ENCODE assay signal across 19 cellular contexts in genomic region chr9:130977811-130978221, GRCh38. TPM values are rescaled to one million over a fixed set of nuclear protein-coding genes. Genes with fewer than 3 reads are reported as not detected.
DNase-seq lines count a peak whose midpoint lies in the region; ATAC-seq, FAIRE-seq and TF ChIP-seq lines count a peak whose summit lies in the region.
"Had no signal": no experiment of that assay in that cellular context is flagged by ENCODE, and none has a peak within 500 bp of the region (broad histone marks: within the 10 kb centered on the region; RNA-seq: fewer than 3 reads in every experiment).

No MANE protein-coding gene starts in this region.

- TF ChIP-seq RAD21 in HepG2 (CRISPR knock-in tag; IDR thresholded peaks at IDR 0.05): no peak

- no peak overlapping the region for H3K4me2 ChIP-seq in HepG2 (ENCODE audit: low read depth, low read length)
- H3K4me2 ChIP-seq: BLaER1, GM23338 had no signal

- H3K9me3 ChIP-seq in heart left ventricle (no peaks in the 10 kb centered on the region), right atrium auricular region (no peaks in the 10 kb centered on the region), testis (no peaks in the 10 kb centered on the region), HepG2 (ENCODE audit: low read length) (no peaks in the 10 kb centered on the region)
- H3K9me3 ChIP-seq: BLaER1, Caco-2, HAP-1 had no signal

- H3K36me3 ChIP-seq in heart left ventricle: no peaks in the 10 kb centered on the region
- H3K36me3 ChIP-seq in right atrium auricular region: no peaks in the 10 kb centered on the region
- no peaks in the 10 kb centered on the region for H3K36me3 ChIP-seq in testis (ENCODE audit: low read depth, missing control alignments)
- no peaks in the 10 kb centered on the region for H3K36me3 ChIP-seq in HepG2 (replicated peaks in 1 of 2; ENCODE audit: control insufficient read depth in 1 of 2, insufficient read depth in 2 of 2, low read length in 2 of 2)
- H3K36me3 ChIP-seq: BLaER1, HAP-1 had no signal

- no peak overlapping the region for H2AFZ ChIP-seq in HepG2 (ENCODE audit: low read length)
- H2AFZ ChIP-seq: GM23338 had no signal

- H3K27ac ChIP-seq in heart left ventricle (peak overlapping the region in 4 of 12 donors; percentile 21 to 41 (median 35)), right atrium auricular region (peak overlapping the region; percentile 63 to 69), testis (no peak overlapping the region), HepG2 (ENCODE audit: extremely low read length, insufficient read depth, low read length) (no peak overlapping the region)
- H3K27ac ChIP-seq: BLaER1 had no signal

- H3K4me1 Mint-ChIP-seq in WTC11: no peaks in the 10 kb centered on the region
- H3K4me1 Mint-ChIP-seq: CD8-positive, alpha-beta memory T cell had no signal

- WGBS in heart left ventricle, 4 donors: 19 to 28% (median 24%) methylated on average over 16 of the region's 16 CpGs
- WGBS in testis, 2 donors: 72 to 76% methylated on average over 6 to 16 of the region's 16 CpGs
- 32% methylated on average over 13 of the region's 16 CpGs for WGBS in HepG2 (ENCODE audit: low lambda C conversion rate)

- H3K4me3 ChIP-seq in heart left ventricle: no peak overlapping the region
- H3K4me3 ChIP-seq in right atrium auricular region: no peak overlapping the region
- no peak overlapping the region for H3K4me3 ChIP-seq in testis
- H3K4me3 ChIP-seq in HepG2 (replicated peaks in 1 of 3; ENCODE audit: insufficient read depth in 1 of 3, low read depth in 2 of 3, low read length in 3 of 3): no peak overlapping the region
- H3K4me3 ChIP-seq: BLaER1, GM12878, GM23338, HAP-1 had no signal

- no peak overlapping the region for H3K4me3 Mint-ChIP-seq in WTC11
- H3K4me3 Mint-ChIP-seq: CD8-positive, alpha-beta memory T cell; GM23338 had no signal

- no peak overlapping the region for H3K9ac ChIP-seq in HepG2 (ENCODE audit: insufficient read depth, low read depth, low read length)
- H3K9ac ChIP-seq: BLaER1 had no signal

- H3K4me1 ChIP-seq in heart left ventricle (peaks cover 0 to 7% (median 0%) of the 10 kb centered on the region in 12 donors), right atrium auricular region (no peaks in the 10 kb centered on the region), testis (no peaks in the 10 kb centered on the region), HepG2 (ENCODE audit: insufficient read depth, low read length) (no peaks in the 10 kb centered on the region)
- H3K4me1 ChIP-seq: Caco-2, HAP-1 had no signal

- TF ChIP-seq EP300 in HepG2 (IDR thresholded peaks at IDR 0.05; ENCODE audit: low read depth in 2 of 2, low read length in 2 of 2) (no peak), HepG2 (CRISPR knock-in tag; IDR thresholded peaks at IDR 0.05; ENCODE audit: borderline replicate concordance) (no peak)

- no peak for FAIRE-seq in HepG2 (lab: Jason Lieb, UNC)
- FAIRE-seq: GM12878, GM18507, HTR-8/SVneo had no signal

- H3K27ac Mint-ChIP-seq in WTC11: peak overlapping the region; percentile 43; the same call in 1 of the 2 replicates
- H3K27ac Mint-ChIP-seq: GM23338 had no signal

- TF ChIP-seq POLR2A in heart left ventricle (IDR thresholded peaks at IDR 0.05) (no peak), testis (IDR thresholded peaks at IDR 0.05) (no peak), HepG2 (IDR thresholded peaks at IDR 0.05; ENCODE audit: insufficient read depth in 1 of 2, low read depth in 2 of 2, low read length in 2 of 2) (no peak)

- no peaks in the 10 kb centered on the region for H4K20me1 ChIP-seq in HepG2 (ENCODE audit: insufficient read depth, low read length)
- H4K20me1 ChIP-seq: BLaER1 had no signal

- DNase-seq in D341Med (ENCODE audit: low spot score) (peak; percentile 20), WTC11 (ENCODE audit: low spot score) (no peak), heart left ventricle (peak in 3 of 5 donors; percentile 50 to 86 (median 76)), right atrium auricular region (ENCODE audit: low spot score) (no peak), NCI-H1694 (lab: John Stamatoyannopoulos, UW) (no peak), testis (no peak), HepG2 (ENCODE audit: low spot score) (no peak)
- DNase-seq: 8988T; AML-193; Caco-2; CD8-positive, alpha-beta memory T cell; DMS53 had no signal

- H3K79me2 ChIP-seq in HepG2 (ENCODE audit: insufficient read depth, low read length): no peaks in the 10 kb centered on the region

- POLR2A ChIA-PET in WTC11 (lab: Charles Lee): no interaction called here
- POLR2A ChIA-PET in HepG2 (lab: Yijun Ruan, JAX): no interaction called here

- ATAC-seq in WTC11 (no peak), heart left ventricle (peak; percentile 90 to 96 (median 92)), HG02870 (IDR thresholded peaks at IDR 0.05; ENCODE audit: unreplicated experiment) (no peak), HepG2 (no peak)
- ATAC-seq: GM12878, GM23338 had no signal

- BruUV-seq in HepG2 (replicated peaks; lab: Mats Ljungman, UMichigan): no TSS peak

- TF ChIP-seq CTCF in WTC11 (IDR thresholded peaks at IDR 0.05): no peak
- no peak for TF ChIP-seq CTCF in heart left ventricle (IDR thresholded peaks at IDR 0.05)
- TF ChIP-seq CTCF in right atrium auricular region (IDR thresholded peaks at IDR 0.05): no peak
- no peak for TF ChIP-seq CTCF in testis (IDR thresholded peaks at IDR 0.05)
- no peak for TF ChIP-seq CTCF in HepG2 (CRISPR knock-in tag; IDR thresholded peaks at IDR 0.05)

- in situ Hi-C loops in HepG2 (cut with HindIII; ENCODE audit: extremely low pct_ligation_motif_present, low pct_unique_long_range_greater_than_20kb): no loop called here

- intact Hi-C loops in heart left ventricle (cut with DNase I) (no loop called here), testis (cut with DNase I; ENCODE audit: low total_unique reads) (no loop called here), HepG2 (cut with micrococcal nuclease; ENCODE audit: unreplicated experiment) (no loop called here)

- no peaks in the 10 kb centered on the region for H3K9me3 Mint-ChIP-seq in WTC11
- H3K9me3 Mint-ChIP-seq: GM23338 had no signal

- CTCF ChIA-PET in WTC11 (lab: Charles Lee): no interaction called here
- CTCF ChIA-PET in HepG2 (lab: Yijun Ruan, JAX; ENCODE audit: low intra/inter-chr PET ratio, low total read pairs): no interaction called here

- H3K27me3 Mint-ChIP-seq in WTC11 (ENCODE audit: low read depth): no peaks in the 10 kb centered on the region

- peaks cover 0 to 40% (median 0%) of the 10 kb centered on the region in 9 donors for H3K27me3 ChIP-seq in heart left ventricle
- no peaks in the 10 kb centered on the region for H3K27me3 ChIP-seq in right atrium auricular region
- H3K27me3 ChIP-seq in testis: no peaks in the 10 kb centered on the region
- H3K27me3 ChIP-seq in HepG2 (ENCODE audit: control insufficient read depth in 1 of 2, insufficient read depth in 2 of 2, low read length in 2 of 2): peaks cover 20 to 89% of the 10 kb centered on the region in 2 experiments
- H3K27me3 ChIP-seq: BLaER1 had no signal

- no peaks in the 10 kb centered on the region for H3K36me3 Mint-ChIP-seq in WTC11
- H3K36me3 Mint-ChIP-seq: CD8-positive, alpha-beta memory T cell had no signal

RNA-seq across cellular contexts. Expression of gene LAMC3, which starts 31.2 kb away (rescaled TPM):
- total RNA-seq in WTC11 (2021) (35.9 to 50.9 TPM (median 36.0 TPM) in 3 replicates), heart left ventricle (1 to 10 TPM in 3 of 9 donors, under 1 TPM in 6; 0.11 to 1.8 (median 0.69) TPM), right atrium auricular region (1 to 10 TPM in 1 of 2 donors, under 1 TPM in 1; 0.56 to 1.6 TPM), testis (100 to 1,000 TPM in 1 of 2 donors, 10 to 100 TPM in 1; 86.3 to 136 TPM), HepG2 (2016; rRNA removed; fragmentation: Illumina TruSeq; extraction: Trizol) (0.07 TPM in 1 of 2 replicates, not detected in the other)
- polyA plus RNA-seq in heart left ventricle (under 1 TPM; 0.27 to 0.67 TPM), testis (ENCODE audit: insufficient read depth, low read depth, low replicate concordance) (35.9 TPM), HepG2 (2011; rRNA removed) (0.57 TPM in 2 replicates)
- total RNA-seq in HepG2 (2016; cell fraction: cytosol; rRNA removed; fragmentation: Illumina TruSeq; extraction: Trizol; ENCODE audit: low read depth): not detected in 2 replicates
- total RNA-seq in HepG2 (2016; cell fraction: insoluble cytoplasmic fraction; rRNA removed; fragmentation: Illumina TruSeq; extraction: Trizol): 0.06 TPM in 1 of 2 replicates, not detected in the other
- total RNA-seq in HepG2 (2016; cell fraction: membrane; rRNA removed; fragmentation: Illumina TruSeq; extraction: Trizol): 0.03 TPM in 1 of 2 replicates, not detected in the other
- 0.12 TPM in 1 of 2 replicates, not detected in the other for total RNA-seq in HepG2 (2016; cell fraction: nucleus; rRNA removed; fragmentation: Illumina TruSeq; extraction: Trizol)
- polyA plus RNA-seq in HepG2 (2011; cell fraction: cytosol; rRNA removed): 0.14 and 0.39 TPM in 2 replicates
- polyA plus RNA-seq in HepG2 (2011; cell fraction: nucleus; rRNA removed): 0.64 and 1.6 TPM in 2 replicates
- 0.33 and 0.35 TPM in 2 replicates for polyA plus RNA-seq in HepG2 (2012)
- not detected in 2 replicates for polyA plus RNA-seq in HepG2 (2016; cell fraction: cytosol; fragmentation: Illumina TruSeq; extraction: Trizol; ENCODE audit: low read depth)
- 0.04 TPM in 1 of 2 replicates, not detected in the other for polyA plus RNA-seq in HepG2 (2016; cell fraction: insoluble cytoplasmic fraction; fragmentation: Illumina TruSeq; extraction: Trizol; ENCODE audit: low read depth)
- 0.06 TPM in 1 of 2 replicates, not detected in the other for polyA plus RNA-seq in HepG2 (2016; cell fraction: membrane; fragmentation: Illumina TruSeq; extraction: Trizol; ENCODE audit: low read depth)
- polyA plus RNA-seq in HepG2 (2016; cell fraction: nucleus; fragmentation: Illumina TruSeq; extraction: Trizol; ENCODE audit: insufficient read depth, low read depth): 0.48 TPM in 1 of 2 replicates, not detected in the other
- 0.24 and 0.58 TPM in 2 replicates for polyA minus RNA-seq in HepG2 (2011; rRNA and poly(A)+ RNA removed; ENCODE audit: low replicate concordance)
- 0.18 and 0.89 TPM in 2 replicates for polyA minus RNA-seq in HepG2 (2011; cell fraction: cytosol; rRNA and poly(A)+ RNA removed)
- polyA minus RNA-seq in HepG2 (2011; cell fraction: nucleus; rRNA and poly(A)+ RNA removed): 0.62 TPM in 1 of 2 replicates, not detected in the other
- polyA plus RNA-seq: CD8-positive, alpha-beta memory T cell; GM12878 had no signal

RNA-seq across cellular contexts. Expression of gene FIBCD1, which starts 38.8 kb away (rescaled TPM):
- total RNA-seq in WTC11 (2021) (6.6 to 9.1 TPM (median 8.8 TPM) in 3 replicates), heart left ventricle (1 to 10 TPM in 4 of 9 donors, under 1 TPM in 3, not detected in 2; 0.24 to 2.3 (median 1.1) TPM), right atrium auricular region (1 to 10 TPM in 1 of 2 donors, under 1 TPM in 1; 0.20 to 4.6 TPM), testis (10 to 100 TPM; 29.1 to 33.5 TPM), HepG2 (2016; rRNA removed; fragmentation: Illumina TruSeq; extraction: Trizol) (0.89 TPM in 1 of 2 replicates, not detected in the other)
- polyA plus RNA-seq in heart left ventricle (1 to 10 TPM; 2.9 to 3.9 TPM), testis (ENCODE audit: insufficient read depth, low read depth, low replicate concordance) (20.8 TPM), HepG2 (2011; rRNA removed) (0.55 and 1.3 TPM in 2 replicates)
- 4.4 and 6.3 TPM in 2 replicates for total RNA-seq in HepG2 (2016; cell fraction: cytosol; rRNA removed; fragmentation: Illumina TruSeq; extraction: Trizol; ENCODE audit: low read depth)
- total RNA-seq in HepG2 (2016; cell fraction: insoluble cytoplasmic fraction; rRNA removed; fragmentation: Illumina TruSeq; extraction: Trizol): 0.74 and 1.1 TPM in 2 replicates
- total RNA-seq in HepG2 (2016; cell fraction: membrane; rRNA removed; fragmentation: Illumina TruSeq; extraction: Trizol): 2.3 and 4.5 TPM in 2 replicates
- total RNA-seq in HepG2 (2016; cell fraction: nucleus; rRNA removed; fragmentation: Illumina TruSeq; extraction: Trizol): 0.56 TPM in 1 of 2 replicates, not detected in the other
- 0.55 and 1.1 TPM in 2 replicates for polyA plus RNA-seq in HepG2 (2011; cell fraction: cytosol; rRNA removed)
- polyA plus RNA-seq in HepG2 (2011; cell fraction: nucleus; rRNA removed): 0.40 and 1.6 TPM in 2 replicates
- polyA plus RNA-seq in HepG2 (2012): 0.09 TPM in 1 of 2 replicates, not detected in the other
- 5.8 and 6.8 TPM in 2 replicates for polyA plus RNA-seq in HepG2 (2016; cell fraction: cytosol; fragmentation: Illumina TruSeq; extraction: Trizol; ENCODE audit: low read depth)
- polyA plus RNA-seq in HepG2 (2016; cell fraction: insoluble cytoplasmic fraction; fragmentation: Illumina TruSeq; extraction: Trizol; ENCODE audit: low read depth): 0.68 TPM in 1 of 2 replicates, not detected in the other
- 2.8 and 3.7 TPM in 2 replicates for polyA plus RNA-seq in HepG2 (2016; cell fraction: membrane; fragmentation: Illumina TruSeq; extraction: Trizol; ENCODE audit: low read depth)
- polyA plus RNA-seq in HepG2 (2016; cell fraction: nucleus; fragmentation: Illumina TruSeq; extraction: Trizol; ENCODE audit: insufficient read depth, low read depth): 0.70 and 1.6 TPM in 2 replicates
- polyA minus RNA-seq in HepG2 (2011; rRNA and poly(A)+ RNA removed; ENCODE audit: low replicate concordance): 0.92 and 8.0 TPM in 2 replicates
- 0.62 TPM in 1 of 2 replicates, not detected in the other for polyA minus RNA-seq in HepG2 (2011; cell fraction: cytosol; rRNA and poly(A)+ RNA removed)
- polyA minus RNA-seq in HepG2 (2011; cell fraction: nucleus; rRNA and poly(A)+ RNA removed): 1.3 TPM in 1 of 2 replicates, not detected in the other
- total RNA-seq: Caco-2; CD8-positive, alpha-beta memory T cell had no signal
- polyA plus RNA-seq: CD8-positive, alpha-beta memory T cell had no signal

Comparison
In these comparisons a context has a peak if more than half of its experiments do, and no peak if none do; other contexts are left out.
1. DNase-seq: peak in D341Med (single experiment) and heart left ventricle (3 of 5); none in WTC11 (single experiment), right atrium auricular region (single experiment), NCI-H1694 (single experiment), testis (single experiment) and HepG2 (single experiment).
2. ATAC-seq: peak in heart left ventricle (4 of 4); none in WTC11 (single experiment), HG02870 (single experiment) and HepG2 (single experiment).
3. H3K27ac ChIP-seq: peak in right atrium auricular region (2 of 2); none in testis (0 of 2) and HepG2 (single experiment).
4. RNA of gene LAMC3, which starts 31.2 kb away (total RNA-seq): 86.3 to 136 TPM in testis and 35.9 to 50.9 TPM in WTC11; 0.56 to 1.6 TPM in right atrium auricular region, 0.11 to 1.8 TPM in heart left ventricle and 0.03 to 0.12 TPM in HepG2; every median in the first group is over 10 times any median in the second.